1 cellular context compared by ENCODE assay signal in the genomic region with DNA sequence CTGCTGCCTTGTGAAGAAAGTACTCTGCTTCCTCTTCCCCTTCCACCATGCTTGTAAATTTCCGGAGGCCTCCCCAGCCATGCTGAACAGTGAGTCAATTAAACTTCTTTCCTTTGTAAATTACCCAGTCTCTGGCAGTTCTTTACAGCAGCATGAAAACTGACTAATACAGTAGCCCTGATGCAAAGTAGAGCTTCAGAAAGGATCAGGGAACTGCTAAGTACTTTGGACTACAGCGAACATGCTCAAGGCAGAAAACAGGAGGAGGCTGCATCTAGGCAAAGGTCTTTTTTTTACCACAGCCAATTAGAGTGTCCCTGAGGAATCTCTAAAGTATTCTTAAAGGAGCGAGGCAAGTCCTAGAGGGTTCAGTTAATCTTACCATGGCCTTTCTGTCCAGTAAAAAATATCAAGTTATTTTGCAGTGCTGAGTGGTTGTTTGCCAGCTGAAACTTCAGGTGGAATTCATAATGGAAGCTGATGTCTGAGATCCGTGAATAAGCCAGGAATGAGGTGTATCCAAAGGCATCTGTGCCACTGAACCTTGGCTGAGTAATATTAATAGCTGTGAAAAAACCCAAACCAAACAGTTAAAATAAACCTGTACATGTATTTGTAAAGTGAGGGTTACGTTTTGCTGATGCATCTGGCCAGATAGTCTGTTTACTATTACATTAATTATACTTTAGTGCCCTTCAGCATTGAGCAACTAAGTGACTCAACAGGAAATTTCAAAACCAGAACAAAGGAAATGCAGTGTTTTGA.
TF ChIP-seq lines count a peak whose summit lies in the region.

No MANE protein-coding gene starts in this region.

TF ChIP-seq in HepG2, 621 proteins besides CTCF, POLR2A, EP300 and RAD21 (continued from another document):
- TF ChIP-seq ZMAT3 (CRISPR knock-in tag; conservative IDR thresholded peaks at IDR 0.05) (no peak), ZNF44 (CRISPR knock-in tag; IDR thresholded peaks at IDR 0.05) (no peak), HDAC2 (CRISPR knock-in tag; IDR thresholded peaks at IDR 0.05) (peak; percentile 27; the same call in 1 of the 2 replicates), FOXA3 (CRISPR knock-in tag; IDR thresholded peaks at IDR 0.05) (peak; percentile 91), ARNTL (CRISPR knock-in tag; IDR thresholded peaks at IDR 0.05) (no peak), ERF (CRISPR knock-in tag; IDR thresholded peaks at IDR 0.05) (0 out of 2 replicates have a peak, but pooled peaks have one; percentile 21), ASH2L (IDR thresholded peaks at IDR 0.05; ENCODE audit: insufficient read length, low read depth, low read length) (peak; percentile 56), SIX1 (CRISPR knock-in tag; IDR thresholded peaks at IDR 0.05; ENCODE audit: borderline replicate concordance) (peak; percentile 53; the same call in 1 of the 2 replicates), ZFP1 (CRISPR knock-in tag; IDR thresholded peaks at IDR 0.05) (no peak), YY1 (IDR thresholded peaks at IDR 0.05; ENCODE audit: insufficient read depth, insufficient replicate concordance, low read depth, low read length) (peak; percentile 25), SRY (CRISPR knock-in tag; IDR thresholded peaks at IDR 0.05) (no peak), NR2F6 (IDR thresholded peaks at IDR 0.05) (no peak; the same call in 1 of the 2 replicates), NR2F6 (CRISPR knock-in tag; IDR thresholded peaks at IDR 0.05) (peak; percentile 40; the same call in 1 of the 2 replicates), ZKSCAN8 (CRISPR knock-in tag; IDR thresholded peaks at IDR 0.05; ENCODE audit: borderline replicate concordance) (0 out of 2 replicates have a peak, but pooled peaks have one; percentile 44), SSRP1 (CRISPR knock-in tag; IDR thresholded peaks at IDR 0.05) (0 out of 2 replicates have a peak, but pooled peaks have one; percentile 33), ZFY (CRISPR knock-in tag; IDR thresholded peaks at IDR 0.05) (no peak)
- TF ChIP-seq, protein P1, sequence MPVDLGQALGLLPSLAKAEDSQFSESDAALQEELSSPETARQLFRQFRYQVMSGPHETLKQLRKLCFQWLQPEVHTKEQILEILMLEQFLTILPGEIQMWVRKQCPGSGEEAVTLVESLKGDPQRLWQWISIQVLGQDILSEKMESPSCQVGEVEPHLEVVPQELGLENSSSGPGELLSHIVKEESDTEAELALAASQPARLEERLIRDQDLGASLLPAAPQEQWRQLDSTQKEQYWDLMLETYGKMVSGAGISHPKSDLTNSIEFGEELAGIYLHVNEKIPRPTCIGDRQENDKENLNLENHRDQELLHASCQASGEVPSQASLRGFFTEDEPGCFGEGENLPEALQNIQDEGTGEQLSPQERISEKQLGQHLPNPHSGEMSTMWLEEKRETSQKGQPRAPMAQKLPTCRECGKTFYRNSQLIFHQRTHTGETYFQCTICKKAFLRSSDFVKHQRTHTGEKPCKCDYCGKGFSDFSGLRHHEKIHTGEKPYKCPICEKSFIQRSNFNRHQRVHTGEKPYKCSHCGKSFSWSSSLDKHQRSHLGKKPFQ (CRISPR knock-in tag; IDR thresholded peaks at IDR 0.05; ENCODE audit: insufficient replicate concordance) = peak; percentile 9
TF ChIP-seq in HepG2: peak in this region for 101.
